Comparison of ENCODE assay signal across 20 cellular contexts in the genomic region with DNA sequence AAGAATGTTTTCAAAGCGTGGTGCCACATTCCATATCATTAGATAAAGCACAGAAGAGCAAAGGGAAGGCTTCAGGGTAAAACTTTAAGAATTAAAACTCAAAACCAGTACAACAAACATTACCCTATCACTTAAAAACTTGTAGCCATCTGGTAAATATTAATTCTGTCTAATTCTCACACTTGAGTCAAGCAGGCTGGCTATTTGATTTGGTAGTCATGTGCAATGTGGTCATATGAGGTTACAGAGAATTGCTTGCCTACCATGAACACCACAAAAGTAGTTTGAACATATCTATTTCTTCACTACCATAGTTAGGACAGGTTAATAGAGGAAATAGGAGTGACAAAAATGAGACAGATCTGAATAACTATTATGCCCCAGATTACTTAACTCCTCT.
A peak's percentile ranks its signal among the peaks of the same experiment; 100 is the strongest.
DNase-seq lines count a peak whose midpoint lies in the region; ATAC-seq and TF ChIP-seq lines count a peak whose summit lies in the region.
"Had no signal": no experiment of that assay in that cellular context is flagged by ENCODE, and none has a peak within 500 bp of the region (broad histone marks: within the 10 kb centered on the region; RNA-seq: fewer than 3 reads in every experiment).

No MANE protein-coding gene starts in this region.

- H3K27ac ChIP-seq in ovary (no peak overlapping the region), A673 (ENCODE audit: low read depth, low read length, poor library complexity, severe bottlenecking) (no peak overlapping the region)
- H3K27ac ChIP-seq: HL-60 had no signal

- peaks cover 0 to 17% of the 10 kb centered on the region in 2 donors for H3K27me3 Mint-ChIP-seq in effector memory CD8-positive, alpha-beta T cell

- H3K9me3 ChIP-seq in adipocyte (ENCODE audit: control insufficient read depth, low read length) (no peaks in the 10 kb centered on the region), ovary (no peaks in the 10 kb centered on the region), A673 (ENCODE audit: low read depth, low read length, poor library complexity, severe bottlenecking) (no peaks in the 10 kb centered on the region)
- H3K9me3 ChIP-seq: MG63 had no signal

- H3K4me1 Mint-ChIP-seq in effector memory CD8-positive, alpha-beta T cell (ENCODE audit: low read depth in 2 of 2), result no peaks in the 10 kb centered on the region
- H3K4me1 Mint-ChIP-seq: B cell had no signal

- TF ChIP-seq POLR2A in ovary (IDR thresholded peaks at IDR 0.05), result no peak

- H3K27me3 ChIP-seq in adipocyte (replicated peaks; ENCODE audit: control insufficient read depth, insufficient read depth, low read length), result no peaks in the 10 kb centered on the region
- no peaks in the 10 kb centered on the region for H3K27me3 ChIP-seq in ovary
- no peaks in the 10 kb centered on the region for H3K27me3 ChIP-seq in A673 (replicated peaks; ENCODE audit: insufficient read depth, low read depth, low read length, poor library complexity)
- H3K27me3 ChIP-seq: MG63 had no signal

- H3K36me3 Mint-ChIP-seq in effector memory CD8-positive, alpha-beta T cell (ENCODE audit: insufficient read depth), result no peaks in the 10 kb centered on the region
- H3K36me3 Mint-ChIP-seq: CD8-positive, alpha-beta T cell had no signal

- DNase-seq in AG04449 (ENCODE audit: low read depth, low spot score) (peak; percentile 23), EL (peak; percentile 29), adipocyte (ENCODE audit: low read depth) (peak; percentile 12), kidney tubule cell (ENCODE audit: low spot score) (peak; percentile 22), ovary (no peak), A673 (ENCODE audit: low spot score) (no peak)
- no peak for DNase-seq in effector memory CD8-positive, alpha-beta T cell
- DNase-seq: CD8-positive, alpha-beta T cell; DMS 273 treated with DMSO at 0.1 percent for 48 hours; MG63; NCI-H1092 treated with DMSO at 0.1 percent for 48 hours; NCI-H1694; NCI-H2107; NCI-H226; NCI-H69; NK-92 treated with Interleukin-12 subunit alpha and Interleukin-12 subunit beta, amount 100 ng/mL, for 24 hours had no signal

- 32 to 70% (median 68%) methylated on average over 1 of the region's 1 CpG for WGBS in ovary, 3 donors

- H3K4me3 ChIP-seq in AG04449 (ENCODE audit: low read depth, low read length), result no peak overlapping the region
- no peak overlapping the region for H3K4me3 ChIP-seq in adipocyte (ENCODE audit: low read length)
- no peak overlapping the region for H3K4me3 ChIP-seq in ovary
- H3K4me3 ChIP-seq in A673 (ENCODE audit: low read depth, low read length, poor library complexity, severe bottlenecking), result no peak overlapping the region
- H3K4me3 ChIP-seq: GM23338, MG63 had no signal

- CTCF ChIA-PET in AG04449 (lab: Yijun Ruan, JAX) (no interaction called here), A673 (lab: Charles Lee) (no interaction called here)

- H3K9me3 Mint-ChIP-seq in effector memory CD8-positive, alpha-beta T cell, result no peaks in the 10 kb centered on the region
- H3K9me3 Mint-ChIP-seq: CD8-positive, alpha-beta T cell; GM23338 had no signal

- TF ChIP-seq CTCF in AG04449 (IDR thresholded peaks at IDR 0.05; ENCODE audit: insufficient read depth, low read length, missing control alignments), result no peak
- TF ChIP-seq CTCF in ovary (IDR thresholded peaks at IDR 0.05), result no peak
- no peak for TF ChIP-seq CTCF in A673 (conservative IDR thresholded peaks at IDR 0.05; ENCODE audit: low read depth, low read length)

- POLR2A ChIA-PET in AG04449 (lab: Yijun Ruan, JAX), result no interaction called here
- POLR2A ChIA-PET in A673 (lab: Charles Lee; ENCODE audit: low non-redundant PET), result no interaction called here

- H3K36me3 ChIP-seq in adipocyte (ENCODE audit: control insufficient read depth, insufficient read depth, low read length, severe bottlenecking), result no peaks in the 10 kb centered on the region
- H3K36me3 ChIP-seq in ovary, result no peaks in the 10 kb centered on the region
- no peaks in the 10 kb centered on the region for H3K36me3 ChIP-seq in A673 (ENCODE audit: insufficient read depth, low read length, poor library complexity, severe bottlenecking)
- H3K36me3 ChIP-seq: MG63 had no signal

- H3K9ac ChIP-seq in adipocyte (ENCODE audit: low read length), result no peak overlapping the region

- no peak overlapping the region for H3K4me3 Mint-ChIP-seq in effector memory CD8-positive, alpha-beta T cell
- H3K4me3 Mint-ChIP-seq: B cell; CD8-positive, alpha-beta T cell; GM23338 had no signal

- intact Hi-C loops in ovary (cut with DNase I) (no loop called here), A673 (cut with micrococcal nuclease; ENCODE audit: unreplicated experiment) (no loop called here)

- TF ChIP-seq EP300 in ovary (IDR thresholded peaks at IDR 0.05), result no peak

- no TSS peak for BruUV-seq in A673 (replicated peaks; lab: Mats Ljungman, UMichigan)

- H3K4me1 ChIP-seq in adipocyte (ENCODE audit: control insufficient read depth, insufficient read depth, low read length) (no peaks in the 10 kb centered on the region), ovary (ENCODE audit: insufficient read depth) (no peaks in the 10 kb centered on the region), A673 (ENCODE audit: insufficient read depth, low read length, poor library complexity, severe bottlenecking) (no peaks in the 10 kb centered on the region)

- ATAC-seq in GM21786 (IDR thresholded peaks at IDR 0.05; ENCODE audit: unreplicated experiment), result no peak
- no peak for ATAC-seq in effector memory CD8-positive, alpha-beta T cell (replicated peaks)
- ATAC-seq: CD8-positive, alpha-beta T cell; GM23338 had no signal

- no peak overlapping the region for H3K27ac Mint-ChIP-seq in effector memory CD8-positive, alpha-beta T cell
- H3K27ac Mint-ChIP-seq: B cell; CD8-positive, alpha-beta T cell; GM23338 had no signal

Comparison
In these comparisons a context has a peak if more than half of its experiments do, and no peak if none do; other contexts are left out.
1. DNase-seq: peak in AG04449 (single experiment), EL (single experiment), adipocyte (single experiment) and kidney tubule cell (single experiment); none in ovary (0 of 5), A673 (single experiment) and effector memory CD8-positive, alpha-beta T cell (0 of 3).